10 cellular contexts compared by ENCODE assay signal in the genomic region with DNA sequence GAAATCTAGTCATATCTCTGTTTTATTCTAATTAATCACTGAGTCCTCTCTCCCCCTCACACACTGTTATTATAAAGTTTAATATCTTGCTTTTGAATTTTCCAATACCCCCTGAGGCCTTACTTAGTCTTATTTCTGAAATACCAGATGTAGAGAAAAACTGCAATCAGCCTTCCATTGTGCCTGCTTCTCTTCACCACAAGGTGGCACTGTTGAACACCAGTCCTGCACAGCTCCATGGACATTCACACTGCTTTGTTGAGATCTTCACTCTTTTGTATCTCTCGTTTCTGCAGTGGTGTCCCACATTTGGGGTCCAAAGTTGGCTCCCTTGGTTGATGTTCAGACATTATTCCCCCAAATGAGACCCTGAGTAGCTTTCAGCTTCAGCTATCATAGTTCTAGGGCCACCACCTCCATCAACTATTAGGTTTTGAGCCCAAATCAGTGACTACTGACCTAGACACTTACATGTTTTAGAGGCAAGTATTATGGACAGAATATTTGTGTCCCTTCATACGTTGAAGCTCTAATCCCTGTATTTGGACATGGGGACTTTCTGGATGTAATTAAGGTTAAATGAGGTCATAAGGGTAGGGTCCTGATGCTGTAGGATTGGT. TPM values are rescaled to one million over a fixed set of nuclear protein-coding genes. Genes with fewer than 3 reads are reported as not detected.
DNase-seq lines count a peak whose midpoint lies in the region; ATAC-seq and TF ChIP-seq lines count a peak whose summit lies in the region.
"Had no signal": no experiment of that assay in that cellular context is flagged by ENCODE, and none has a peak within 500 bp of the region (broad histone marks: within the 10 kb centered on the region; RNA-seq: fewer than 3 reads in every experiment).

No MANE protein-coding gene starts in this region.

- no peak for ATAC-seq in DND-41 (ENCODE audit: insufficient read depth, low read depth)
- no peak for ATAC-seq in Panc1
- ATAC-seq in HG03432 (IDR thresholded peaks at IDR 0.05; ENCODE audit: unreplicated experiment): no peak

- H3K27ac ChIP-seq in DND-41 (ENCODE audit: low read length): no peak overlapping the region
- no peak overlapping the region for H3K27ac ChIP-seq in Panc1 (ENCODE audit: low read length)

- H3K9me3 ChIP-seq in DND-41 (ENCODE audit: insufficient read depth, low read length, severe bottlenecking) (peaks cover 21% of the 10 kb centered on the region), Panc1 (ENCODE audit: control insufficient read depth, insufficient read depth, low read depth, low read length) (peaks cover 14% of the 10 kb centered on the region; the same call in 1 of the 2 replicates)

- no peaks in the 10 kb centered on the region; the same call in 1 of the 2 replicates for H4K20me1 ChIP-seq in DND-41 (ENCODE audit: insufficient read depth, low read length)

- intact Hi-C loops in Panc1 (cut with micrococcal nuclease; ENCODE audit: unreplicated experiment): no loop called here

- no peak for DNase-seq in AG04449 (ENCODE audit: low read depth, low spot score)
- DNase-seq in DND-41: peak; percentile 26
- no peak for DNase-seq in Panc1 (ENCODE audit: low read depth, low spot score)
- no peak for DNase-seq in fibroblast of the aortic adventitia (ENCODE audit: low read depth)
- DNase-seq in LoVo (ENCODE audit: low spot score): no peak
- DNase-seq in medulla oblongata (ENCODE audit: extremely low spot score): no peak
- DNase-seq in islet precursor cell: no peak
- DNase-seq: activated T-cell treated with anti-CD3 and anti-CD28 coated beads, Interleukin-2, amount 50 U/mL, for 1 hour; NCI-H1048 had no signal

- H3K36me3 ChIP-seq in DND-41 (ENCODE audit: insufficient read depth, low read length) (no peaks in the 10 kb centered on the region), Panc1 (ENCODE audit: control insufficient read depth, insufficient read depth, low read length) (no peaks in the 10 kb centered on the region)

- CTCF ChIA-PET in AG04449 (lab: Yijun Ruan, JAX) (interaction anchor here (0.9 to 4.1 kb wide), 5 partner anchors 11 to 300 kb away, joined by 3 to 52 read pairs (median 3); no protein-coding TSS in a partner anchor), Panc1 (lab: Charles Lee) (no interaction called here)

- H2AFZ ChIP-seq in DND-41 (ENCODE audit: low read depth, low read length): no peak overlapping the region

- no peak overlapping the region for H3K9ac ChIP-seq in DND-41 (ENCODE audit: low read depth, low read length)

- H3K79me2 ChIP-seq in DND-41 (ENCODE audit: insufficient read depth, low read length): no peaks in the 10 kb centered on the region

- no TSS peak for BruUV-seq in Panc1 (replicated peaks; lab: Mats Ljungman, UMichigan)

- no peaks in the 10 kb centered on the region for H3K27me3 ChIP-seq in DND-41 (ENCODE audit: insufficient read depth, low read length, poor library complexity)
- no peaks in the 10 kb centered on the region for H3K27me3 ChIP-seq in Panc1 (ENCODE audit: control insufficient read depth, insufficient read depth, low read length)

- POLR2A ChIA-PET in AG04449 (lab: Yijun Ruan, JAX) (no interaction called here), Panc1 (lab: Charles Lee) (no interaction called here)

- no peak overlapping the region for H3K4me2 ChIP-seq in DND-41 (ENCODE audit: insufficient read depth, low read length)

- TF ChIP-seq CTCF in AG04449 (IDR thresholded peaks at IDR 0.05; ENCODE audit: insufficient read depth, low read length, missing control alignments): peak; percentile 37
- TF ChIP-seq CTCF in DND-41 (IDR thresholded peaks at IDR 0.05; ENCODE audit: borderline replicate concordance, extremely low read depth, low read length, poor library complexity, severe bottlenecking): peak; percentile 66
- TF ChIP-seq CTCF in Panc1 (IDR thresholded peaks at IDR 0.05): peak; percentile 71; the same call in 1 of the 2 replicates
- peak; percentile 44 for TF ChIP-seq CTCF in fibroblast of the aortic adventitia (IDR thresholded peaks at IDR 0.05; ENCODE audit: insufficient read depth, low read length)

- in situ Hi-C loops in Panc1 (cut with HindIII; ENCODE audit: low pct_unique_long_range_greater_than_20kb, low sequenced_read_pairs): no loop called here

- H3K4me3 ChIP-seq in AG04449 (ENCODE audit: low read depth, low read length): no peak overlapping the region
- H3K4me3 ChIP-seq in DND-41 (ENCODE audit: low read depth in 1 of 2, low read length in 2 of 2): no peak overlapping the region
- no peak overlapping the region for H3K4me3 ChIP-seq in Panc1 (ENCODE audit: low read depth in 2 of 2, low read length in 2 of 2)
- H3K4me3 ChIP-seq in fibroblast of the aortic adventitia (ENCODE audit: low read depth, low read length): no peak overlapping the region

- H3K4me1 ChIP-seq in DND-41 (ENCODE audit: insufficient read depth, low read length): no peaks in the 10 kb centered on the region
- H3K4me1 ChIP-seq in Panc1 (ENCODE audit: control insufficient read depth, insufficient read depth, low read length): no peaks in the 10 kb centered on the region

RNA-seq across cellular contexts. Expression of a gene that starts 24.3 kb away (rescaled TPM):
- total RNA-seq in Panc1 (2021; ENCODE audit: unreplicated experiment): 86.1 TPM
- polyA plus RNA-seq in Panc1 (2012; ENCODE audit: insufficient read length): 69.9 TPM
- 63.7 and 68.9 TPM in 2 replicates for total RNA-seq in fibroblast of the aortic adventitia (ENCODE audit: low replicate concordance)
